Comparison of ENCODE assay signal across 22 cellular contexts in genomic region chr5:17329566-17329965, GRCh38.
"Had no signal": no experiment of that assay in that cellular context is flagged by ENCODE, and none has a peak within 500 bp of the region (broad histone marks: within the 10 kb centered on the region; RNA-seq: fewer than 3 reads in every experiment).

No MANE protein-coding gene starts in this region.

- H3K9me3 ChIP-seq: esophagus squamous epithelium, gastrocnemius medialis, right lobe of liver, thoracic aorta, tibial nerve, vagina had no signal

- H3K4me2 ChIP-seq: neural progenitor cell had no signal

- H3K36me3 ChIP-seq: esophagus squamous epithelium, gastrocnemius medialis, neural progenitor cell, right lobe of liver, thoracic aorta, tibial nerve, vagina had no signal

- H3K27me3 ChIP-seq: dorsolateral prefrontal cortex, esophagus squamous epithelium, gastrocnemius medialis, neural progenitor cell, right lobe of liver, tibial nerve, vagina had no signal

- ATAC-seq: gastrocnemius medialis; naive thymus-derived CD4-positive, alpha-beta T cell; right lobe of liver; stimulated activated naive B cell treated with anti-CD40 and anti-IgM and Interleukin-4, amounts not matched to agents 10 μg/mL and 1 μg/mL and 100 μg/mL, for 72 hours had no signal

- H3K4me3 Mint-ChIP-seq: endodermal cell; naive thymus-derived CD4-positive, alpha-beta T cell; nephron; neural progenitor cell; stimulated activated naive B cell treated with anti-CD40 and anti-IgM and Interleukin-4, amounts not matched to agents 10 μg/mL and 1 μg/mL and 100 μg/mL, for 72 hours; stimulated activated naive CD8-positive, alpha-beta T cell treated with anti-CD3 and anti-CD28 coated beads, Interleukin-15, Interleukin-2, amounts not matched to agents 100 ng/mL and 50 ng/mL, for 24 hours had no signal

- H3K27ac ChIP-seq: dorsolateral prefrontal cortex, esophagus squamous epithelium, gastrocnemius medialis, neural progenitor cell, parathyroid adenoma, right lobe of liver, thoracic aorta, tibial nerve, vagina had no signal

- H3K9ac ChIP-seq: neural progenitor cell, parathyroid adenoma had no signal

- H3K79me2 ChIP-seq: parathyroid adenoma had no signal

- H3K27me3 Mint-ChIP-seq: naive thymus-derived CD4-positive, alpha-beta T cell; progenitor cell of endocrine pancreas; stimulated activated naive B cell treated with anti-CD40 and anti-IgM and Interleukin-4, amounts not matched to agents 10 μg/mL and 1 μg/mL and 100 μg/mL, for 72 hours; stimulated activated naive CD8-positive, alpha-beta T cell treated with anti-CD3 and anti-CD28 coated beads, Interleukin-15, Interleukin-2, amounts not matched to agents 100 ng/mL and 50 ng/mL, for 24 hours had no signal

- H3K4me1 ChIP-seq: esophagus squamous epithelium, gastrocnemius medialis, neural progenitor cell, parathyroid adenoma, right lobe of liver, tibial nerve, vagina had no signal

- H3K36me3 Mint-ChIP-seq: naive thymus-derived CD4-positive, alpha-beta T cell; neural progenitor cell had no signal

- DNase-seq: dorsolateral prefrontal cortex; effector CD8-positive, alpha-beta T cell; endodermal cell; esophagus squamous epithelium; gastrocnemius medialis; head of caudate nucleus; mesenchymal stem cell; midbrain; naive thymus-derived CD4-positive, alpha-beta T cell; right lobe of liver; small intestine; stimulated activated CD4-positive, alpha-beta T cell treated with anti-CD3 and anti-CD28 coated beads, Interleukin-15, amount 100 ng/mL, for 24 hours; stimulated activated CD4-positive, alpha-beta T cell treated with anti-CD3 and anti-CD28 coated beads, Interleukin-2, amount 100 ng/mL, for 48 hours; stimulated activated naive B cell treated with anti-CD40 and anti-IgM and Interleukin-4, amounts not matched to agents 10 μg/mL and 1 μg/mL and 100 μg/mL, for 72 hours had no signal

- H3K4me1 Mint-ChIP-seq: endodermal cell; naive thymus-derived CD4-positive, alpha-beta T cell; neural progenitor cell had no signal

- H3K27ac Mint-ChIP-seq: endodermal cell; naive thymus-derived CD4-positive, alpha-beta T cell; nephron; neural progenitor cell; progenitor cell of endocrine pancreas; stimulated activated naive B cell treated with anti-CD40 and anti-IgM and Interleukin-4, amounts not matched to agents 10 μg/mL and 1 μg/mL and 100 μg/mL, for 72 hours; stimulated activated naive CD8-positive, alpha-beta T cell treated with anti-CD3 and anti-CD28 coated beads, Interleukin-15, Interleukin-2, amounts not matched to agents 100 ng/mL and 50 ng/mL, for 24 hours had no signal

- H2AFZ ChIP-seq: neural progenitor cell, parathyroid adenoma had no signal

- H3K4me3 ChIP-seq: dorsolateral prefrontal cortex, esophagus squamous epithelium, gastrocnemius medialis, neural progenitor cell, right lobe of liver, thoracic aorta, tibial nerve, vagina had no signal
